In the genomic region with DNA sequence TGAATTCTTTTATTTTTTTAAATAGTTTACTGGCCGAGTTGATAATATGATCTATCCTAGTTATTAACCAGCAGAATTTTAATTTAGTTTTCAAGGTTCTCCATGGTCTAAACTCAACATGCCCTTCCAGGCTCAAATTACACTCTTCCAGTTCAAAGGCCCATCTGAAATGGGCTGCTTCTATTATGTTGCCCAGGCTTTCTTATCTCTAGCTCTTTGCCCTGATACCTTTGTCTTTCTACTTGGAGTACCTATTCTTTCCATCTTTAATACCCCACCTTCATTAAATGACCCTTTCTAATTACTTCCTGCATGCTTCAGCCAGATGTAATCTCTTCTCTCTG, we compare ENCODE assay signal across 15 cellular contexts.
DNase-seq lines count a peak whose midpoint lies in the region; ATAC-seq, FAIRE-seq and TF ChIP-seq lines count a peak whose summit lies in the region.
"Had no signal": no experiment of that assay in that cellular context is flagged by ENCODE, and none has a peak within 500 bp of the region (broad histone marks: within the 10 kb centered on the region; RNA-seq: fewer than 3 reads in every experiment).

No MANE protein-coding gene starts in this region.

- intact Hi-C loops in HCT116 (cut with micrococcal nuclease) = no loop called here

- TF ChIP-seq EP300 in A549 (IDR thresholded peaks at IDR 0.05) = no peak

- CTCF ChIA-PET in A549 (lab: Yijun Ruan, JAX) (no interaction called here), HCT116 (lab: Charles Lee) (no interaction called here)

- peak overlapping the region; percentile 87 to 89 for H3K27ac ChIP-seq in A549
- peak overlapping the region; percentile 31; the same call in 1 of the 2 replicates for H3K27ac ChIP-seq in HCT116 (ENCODE audit: low read depth, low read length)
- H3K27ac ChIP-seq in hepatocyte = peak overlapping the region; percentile 0
- H3K27ac ChIP-seq: SK-N-MC had no signal

- DNase-seq in A549 (ENCODE audit: low read depth in 1 of 2, low spot score in 1 of 2) (no peak), HCT116 (ENCODE audit: low read depth, low spot score) (no peak), NCI-H748 (lab: John Stamatoyannopoulos, UW; ENCODE audit: unreplicated experiment) (peak; percentile 76), hepatocyte (ENCODE audit: low spot score) (no peak), urothelium cell line (ENCODE audit: low spot score) (no peak), mesothelial cell of epicardium (ENCODE audit: low spot score in 2 of 2, unreplicated experiment in 2 of 2) (no peak), kidney glomerular epithelial cell (lab: John Stamatoyannopoulos, UW) (no peak)
- DNase-seq: KG1, NCI-H1092 treated with DMSO at 0.1 percent for 48 hours, NCI-H526 treated with DMSO at 0.1 percent for 48 hours had no signal

- H3K4me3 Mint-ChIP-seq in mesothelial cell of epicardium = no peak overlapping the region
- H3K4me3 Mint-ChIP-seq: T-helper 1 cell treated with Interleukin-12 subunit alpha and Interleukin-12 subunit beta and Interleukin-4 antibody, amounts not matched to agents 30 μg/mL and 1 μg/mL, for 36 hours had no signal

- TF ChIP-seq RAD21 in A549 (conservative IDR thresholded peaks at IDR 0.05 in 1 of 2, IDR thresholded peaks at IDR 0.05 in 1 of 2) (no peak), HCT116 (IDR thresholded peaks at IDR 0.05; ENCODE audit: low read depth) (no peak)

- H3K9ac ChIP-seq in HCT116 (ENCODE audit: low read length) = no peak overlapping the region

- H2AFZ ChIP-seq in HCT116 (ENCODE audit: low read depth, low read length, poor library complexity, severe bottlenecking) (no peak overlapping the region), hepatocyte (no peak overlapping the region)

- H3K79me2 ChIP-seq in HCT116 (ENCODE audit: insufficient read depth, low read length) (no peaks in the 10 kb centered on the region), hepatocyte (no peaks in the 10 kb centered on the region)

- H3K9me2 ChIP-seq in HCT116 (ENCODE audit: insufficient read depth) = no peaks in the 10 kb centered on the region
- H3K9me2 ChIP-seq in hepatocyte (replicated peaks; ENCODE audit: insufficient read depth) = no peaks in the 10 kb centered on the region

- no peak for TF ChIP-seq CTCF in A549 (IDR thresholded peaks at IDR 0.05)
- no peak for TF ChIP-seq CTCF in HCT116 (IDR thresholded peaks at IDR 0.05 in 2 of 3, conservative IDR thresholded peaks at IDR 0.05 in 1 of 3; ENCODE audit: borderline replicate concordance in 1 of 3, insufficient read depth in 1 of 3, low read depth in 2 of 3, low read length in 2 of 3)
- TF ChIP-seq CTCF in hepatocyte (IDR thresholded peaks at IDR 0.05; ENCODE audit: poor library complexity) = no peak
- TF ChIP-seq CTCF in mesothelial cell of epicardium (IDR thresholded peaks at IDR 0.05; ENCODE audit: unreplicated experiment) = no peak

- H3K9me3 ChIP-seq in A549 = peaks cover 24% of the 10 kb centered on the region
- H3K9me3 ChIP-seq in HCT116 (ENCODE audit: control insufficient read depth in 1 of 2, insufficient read depth in 1 of 2, low read depth in 1 of 2, low read length in 2 of 2) = no peaks in the 10 kb centered on the region
- H3K9me3 ChIP-seq in hepatocyte (ENCODE audit: low read depth) = no peaks in the 10 kb centered on the region

- BruUV-seq in HCT116 (replicated peaks; lab: Mats Ljungman, UMichigan) = no TSS peak

- H3K27me3 ChIP-seq in HCT116 (ENCODE audit: insufficient read depth, low read length) = no peaks in the 10 kb centered on the region
- H3K27me3 ChIP-seq in hepatocyte = no peaks in the 10 kb centered on the region

- no peak overlapping the region for H3K27ac Mint-ChIP-seq in mesothelial cell of epicardium
- H3K27ac Mint-ChIP-seq: T-helper 1 cell treated with Interleukin-12 subunit alpha and Interleukin-12 subunit beta and Interleukin-4 antibody, amounts not matched to agents 30 μg/mL and 1 μg/mL, for 36 hours had no signal

- H3K36me3 ChIP-seq in HCT116 (ENCODE audit: control insufficient read depth in 1 of 2, insufficient read depth in 2 of 2, low read length in 2 of 2) = no peaks in the 10 kb centered on the region
- H3K36me3 ChIP-seq in hepatocyte (replicated peaks; ENCODE audit: insufficient read depth, low read depth) = no peaks in the 10 kb centered on the region

- POLR2A ChIA-PET in A549 (lab: Yijun Ruan, JAX) (interaction anchor here (1.8 kb wide), 1 partner anchor 542 kb away, joined by 7 read pairs; the partner anchor contains the start of gene FLRT3), HCT116 (lab: Charles Lee) (no interaction called here)

- peaks cover 31% of the 10 kb centered on the region for H3K4me1 ChIP-seq in A549
- H3K4me1 ChIP-seq in HCT116 (ENCODE audit: control insufficient read depth in 1 of 2, insufficient read depth in 2 of 2, low read length in 2 of 2) = peaks cover 10 to 24% of the 10 kb centered on the region in 2 experiments; a peak in 3 of 4 replicates
- no peaks in the 10 kb centered on the region for H3K4me1 ChIP-seq in hepatocyte (ENCODE audit: insufficient read depth)

- H3K36me3 Mint-ChIP-seq in mesothelial cell of epicardium = no peaks in the 10 kb centered on the region

- peaks cover 28% of the 10 kb centered on the region for H3K9me3 Mint-ChIP-seq in mesothelial cell of epicardium

- H3K27me3 Mint-ChIP-seq in mesothelial cell of epicardium (ENCODE audit: low read depth) = no peaks in the 10 kb centered on the region

- RAD21 ChIA-PET in HCT116 (lab: Charles Lee; ENCODE audit: low non-redundant PET in 1 of 2, low total read pairs in 2 of 2, uncharacterized antibody in 2 of 2, unreplicated experiment in 2 of 2) = no interaction called here

- no peaks in the 10 kb centered on the region for H4K20me1 ChIP-seq in HCT116 (ENCODE audit: insufficient read depth)
- H4K20me1 ChIP-seq in hepatocyte (ENCODE audit: insufficient read depth, poor library complexity, severe bottlenecking) = no peaks in the 10 kb centered on the region

- H3K4me1 Mint-ChIP-seq in mesothelial cell of epicardium = peaks cover 28% of the 10 kb centered on the region

- no peak for FAIRE-seq in A549 (lab: Jason Lieb, UNC)
- no peak for FAIRE-seq in urothelium cell line (lab: Jason Lieb, UNC)
- FAIRE-seq: H54 had no signal

- WGBS in A549 (ENCODE audit: missing lambda C conversion rate) = 81% methylated on average over 1 of the region's 1 CpG
- WGBS in hepatocyte (ENCODE audit: low lambda C conversion rate, missing lambda C conversion rate) = 94% methylated on average over 1 of the region's 1 CpG

- ATAC-seq in A549 (peak; percentile 47 to 49; a peak in 4 of 6 replicates), HCT116 (no peak; the same call in 1 of the 2 replicates), HG02870 (IDR thresholded peaks at IDR 0.05; ENCODE audit: unreplicated experiment) (no peak)
- ATAC-seq: Right ventricle myocardium inferior had no signal

- H3K4me3 ChIP-seq in A549 (no peak overlapping the region), HCT116 (replicated peaks in 1 of 2; ENCODE audit: low read depth in 1 of 2, low read length in 2 of 2) (no peak overlapping the region), hepatocyte (no peak overlapping the region)
- H3K4me3 ChIP-seq: SK-N-MC had no signal

- peak overlapping the region; percentile 60 for H3K4me2 ChIP-seq in A549
- peak overlapping the region; percentile 46 for H3K4me2 ChIP-seq in HCT116 (ENCODE audit: low read length)
- no peak overlapping the region for H3K4me2 ChIP-seq in hepatocyte

- no peak for TF ChIP-seq POLR2A in A549 (IDR thresholded peaks at IDR 0.05; ENCODE audit: low read length)
- TF ChIP-seq POLR2A in HCT116 (IDR thresholded peaks at IDR 0.05; ENCODE audit: borderline replicate concordance, extremely low read depth, insufficient read depth, insufficient read length) = no peak

TF ChIP-seq in A549, 52 proteins besides CTCF, POLR2A, EP300 and RAD21:
- TF ChIP-seq, protein P1, sequence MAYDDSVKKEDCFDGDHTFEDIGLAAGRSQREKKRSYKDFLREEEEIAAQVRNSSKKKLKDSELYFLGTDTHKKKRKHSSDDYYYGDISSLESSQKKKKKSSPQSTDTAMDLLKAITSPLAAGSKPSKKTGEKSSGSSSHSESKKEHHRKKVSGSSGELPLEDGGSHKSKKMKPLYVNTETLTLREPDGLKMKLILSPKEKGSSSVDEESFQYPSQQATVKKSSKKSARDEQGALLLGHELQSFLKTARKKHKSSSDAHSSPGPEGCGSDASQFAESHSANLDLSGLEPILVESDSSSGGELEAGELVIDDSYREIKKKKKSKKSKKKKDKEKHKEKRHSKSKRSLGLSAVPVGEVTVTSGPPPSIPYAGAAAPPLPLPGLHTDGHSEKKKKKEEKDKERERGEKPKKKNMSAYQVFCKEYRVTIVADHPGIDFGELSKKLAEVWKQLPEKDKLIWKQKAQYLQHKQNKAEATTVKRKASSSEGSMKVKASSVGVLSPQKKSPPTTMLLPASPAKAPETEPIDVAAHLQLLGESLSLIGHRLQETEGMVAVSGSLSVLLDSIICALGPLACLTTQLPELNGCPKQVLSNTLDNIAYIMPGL (CRISPR knock-in tag; IDR thresholded peaks at IDR 0.05; ENCODE audit: borderline replicate concordance) = 0 out of 2 replicates have a peak, but pooled peaks have one; percentile 16
- no peak for TF ChIP-seq JUNB (IDR thresholded peaks at IDR 0.05)

TF ChIP-seq in HCT116, 20 proteins besides CTCF, POLR2A, EP300 and RAD21:
- peak; percentile 36 for TF ChIP-seq SP1 (IDR thresholded peaks at IDR 0.05; ENCODE audit: low read depth)
- TF ChIP-seq, protein P2, sequence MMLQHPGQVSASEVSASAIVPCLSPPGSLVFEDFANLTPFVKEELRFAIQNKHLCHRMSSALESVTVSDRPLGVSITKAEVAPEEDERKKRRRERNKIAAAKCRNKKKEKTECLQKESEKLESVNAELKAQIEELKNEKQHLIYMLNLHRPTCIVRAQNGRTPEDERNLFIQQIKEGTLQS (IDR thresholded peaks at IDR 0.05) = no peak
TF ChIP-seq in HCT116: peak in this region for 1.

Comparison
In these comparisons a context has a peak if more than half of its experiments do, and no peak if none do; other contexts are left out.
1. ATAC-seq: peak in A549 (2 of 2); none in HCT116 (single experiment) and HG02870 (single experiment).
2. H3K27ac ChIP-seq: peak in every context shown above with its lines; median percentile 88 in A549; 31 in HCT116; 0 in hepatocyte.